16 cellular contexts compared by ENCODE assay signal in the genomic region with DNA sequence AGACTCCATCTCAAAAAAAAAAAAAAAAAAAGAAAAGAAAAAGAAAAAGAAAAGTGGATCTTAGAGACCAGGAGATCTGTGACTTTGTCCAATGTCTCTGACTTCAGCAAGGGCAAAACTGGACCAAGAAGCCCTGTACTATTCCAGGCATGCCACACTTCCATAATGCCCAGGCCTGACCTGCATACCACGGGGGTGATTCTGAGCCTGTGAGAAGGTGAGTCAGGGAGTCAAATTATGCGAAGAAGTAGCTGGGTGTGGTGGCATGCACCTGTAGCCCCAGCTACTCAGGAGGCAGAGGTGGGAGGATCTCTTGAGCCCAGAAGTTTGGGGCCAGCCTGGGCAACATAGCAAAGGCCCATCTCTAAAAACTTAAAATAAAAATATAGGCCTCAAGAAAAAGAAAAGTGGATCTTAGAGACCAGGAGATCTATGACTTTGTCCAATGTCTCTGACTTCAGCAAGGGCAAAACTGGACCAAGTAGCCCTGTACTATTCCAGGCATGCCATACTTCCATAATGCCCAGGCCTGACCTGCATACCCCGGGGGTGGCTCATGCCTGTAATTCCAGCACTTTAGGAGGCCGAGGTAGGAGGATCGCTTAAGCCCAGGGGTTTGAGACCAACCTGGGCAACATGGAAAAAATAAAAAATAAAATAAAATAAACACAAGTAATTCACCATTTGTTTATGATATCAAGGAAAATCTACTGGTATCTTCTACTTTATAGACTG. TPM values are rescaled to one million over a fixed set of nuclear protein-coding genes. Genes with fewer than 3 reads are reported as not detected.
DNase-seq lines count a peak whose midpoint lies in the region; ATAC-seq, FAIRE-seq and TF ChIP-seq lines count a peak whose summit lies in the region.
"Had no signal": no experiment of that assay in that cellular context is flagged by ENCODE, and none has a peak within 500 bp of the region (broad histone marks: within the 10 kb centered on the region; RNA-seq: fewer than 3 reads in every experiment).

No MANE protein-coding gene starts in this region.

- POLR2A ChIA-PET in MCF 10A (lab: Yijun Ruan, JAX) (interaction anchor here (0.5 kb wide), 1 partner anchor 1427 kb away, joined by 3 read pairs; no protein-coding TSS in a partner anchor), GM10248 (lab: Yijun Ruan, JAX) (no interaction called here)

- no peaks in the 10 kb centered on the region for H3K9me3 Mint-ChIP-seq in MCF 10A (ENCODE audit: unreplicated experiment)
- peaks cover 5% of the 10 kb centered on the region for H3K9me3 Mint-ChIP-seq in dendritic cell treated with granulocyte-macrophage colony-stimulating factor and Interleukin-4, amounts not matched to agents 40 ng/mL and 50 ng/mL, for 4 days

- H3K79me2 ChIP-seq in mammary epithelial cell (ENCODE audit: insufficient read depth, low read length) (no peaks in the 10 kb centered on the region), keratinocyte (ENCODE audit: control insufficient read depth, insufficient read depth, low read length) (no peaks in the 10 kb centered on the region)

- dilution Hi-C loops in mammary epithelial cell (cut with HindIII; ENCODE audit: low sequenced_read_pairs) (no loop called here), keratinocyte (cut with MboI; ENCODE audit: extremely low pct_ligation_motif_present, low sequenced_read_pairs) (no loop called here)

- H4K20me1 ChIP-seq in mammary epithelial cell (ENCODE audit: insufficient read depth, low read length), result no peaks in the 10 kb centered on the region
- no peaks in the 10 kb centered on the region for H4K20me1 ChIP-seq in keratinocyte (ENCODE audit: control insufficient read depth, extremely low read depth, insufficient read depth, low read length)
- H4K20me1 ChIP-seq: BLaER1 treated with 17β-estradiol and CSF1 and Interleukin-3, amounts not matched to agents 10 nM and 100 nM had no signal

- no peak for TF ChIP-seq CTCF in mammary epithelial cell (conservative IDR thresholded peaks at IDR 0.05 in 1 of 2, IDR thresholded peaks at IDR 0.05 in 1 of 2; ENCODE audit: extremely low read depth in 1 of 2, insufficient read depth in 1 of 2, low read depth in 1 of 2, low read length in 2 of 2)
- TF ChIP-seq CTCF in MCF 10A (IDR thresholded peaks at IDR 0.05; ENCODE audit: unreplicated experiment), result no peak
- no peak for TF ChIP-seq CTCF in keratinocyte (optimal IDR thresholded peaks at IDR 0.05 in 1 of 3, IDR thresholded peaks at IDR 0.05 in 1 of 3, conservative IDR thresholded peaks at IDR 0.05 in 1 of 3; ENCODE audit: extremely low read depth in 1 of 3, insufficient read depth in 2 of 3, low read length in 3 of 3)
- TF ChIP-seq CTCF in GM10248 (IDR thresholded peaks at IDR 0.05; ENCODE audit: control extremely low read depth, extremely low read depth, low read depth, missing control alignments), result no peak
- no peak for TF ChIP-seq CTCF in kidney (IDR thresholded peaks at IDR 0.05; ENCODE audit: borderline replicate concordance, extremely low read depth, insufficient read depth)

- CTCF ChIA-PET in mammary epithelial cell (lab: Charles Lee; ENCODE audit: low non-redundant PET), result no interaction called here
- CTCF ChIA-PET in MCF 10A (lab: Yijun Ruan, JAX), result interaction anchor here (0.7 to 0.8 kb wide), 2 partner anchors 16 to 61 kb away, joined by 3 read pairs; no protein-coding TSS in a partner anchor
- CTCF ChIA-PET in GM10248 (lab: Yijun Ruan, JAX), result interaction anchor here (1.1 kb wide), 1 partner anchor 10 kb away, joined by 3 read pairs; no protein-coding TSS in a partner anchor

- no peaks in the 10 kb centered on the region for H3K9me3 ChIP-seq in mammary epithelial cell (replicated peaks; ENCODE audit: insufficient read depth, low read length)
- no peaks in the 10 kb centered on the region for H3K9me3 ChIP-seq in keratinocyte (ENCODE audit: control insufficient read depth, low read depth, low read length)
- no peaks in the 10 kb centered on the region for H3K9me3 ChIP-seq in kidney (ENCODE audit: control insufficient read depth in 1 of 2, low read length in 2 of 2)

- 42% methylated on average over 5 of the region's 5 CpGs for WGBS in mammary epithelial cell (ENCODE audit: low coverage, missing lambda C conversion rate)

- FAIRE-seq in keratinocyte (lab: Jason Lieb, UNC) (peak; percentile 13), kidney (lab: Jason Lieb, UNC) (no peak)
- FAIRE-seq: HepG2 had no signal

- no peak for ATAC-seq in GM19023 (IDR thresholded peaks at IDR 0.05; ENCODE audit: unreplicated experiment)
- ATAC-seq: HepG2 had no signal

- no peak overlapping the region for H3K4me2 ChIP-seq in mammary epithelial cell (ENCODE audit: insufficient read depth, low read depth, low read length)
- no peak overlapping the region for H3K4me2 ChIP-seq in keratinocyte (ENCODE audit: control insufficient read depth, extremely low read depth, insufficient read depth, low read depth, low read length)

- intact Hi-C loops in mammary epithelial cell (cut with micrococcal nuclease) (no loop called here), MCF 10A (cut with micrococcal nuclease) (no loop called here), kidney (cut with DNase I) (no loop called here)
- intact Hi-C loops in dendritic cell treated with granulocyte-macrophage colony-stimulating factor and Interleukin-4, amounts not matched to agents 40 ng/mL and 50 ng/mL, for 4 days (cut with micrococcal nuclease), result no loop called here

- no peaks in the 10 kb centered on the region for H3K27me3 Mint-ChIP-seq in MCF 10A (ENCODE audit: insufficient read depth, unreplicated experiment)
- no peaks in the 10 kb centered on the region for H3K27me3 Mint-ChIP-seq in dendritic cell treated with granulocyte-macrophage colony-stimulating factor and Interleukin-4, amounts not matched to agents 40 ng/mL and 50 ng/mL, for 4 days
- H3K27me3 Mint-ChIP-seq: CD4-positive, CD25-positive, alpha-beta regulatory T cell had no signal

- H3K36me3 ChIP-seq in mammary epithelial cell (ENCODE audit: insufficient read depth, low read length), result no peaks in the 10 kb centered on the region
- no peaks in the 10 kb centered on the region for H3K36me3 ChIP-seq in keratinocyte (ENCODE audit: control insufficient read depth in 2 of 2, extremely low read depth in 1 of 2, insufficient read depth in 2 of 2, low read length in 2 of 2)
- no peaks in the 10 kb centered on the region for H3K36me3 ChIP-seq in kidney (ENCODE audit: control insufficient read depth in 1 of 2, insufficient read depth in 2 of 2, low read length in 2 of 2)

- H3K36me3 Mint-ChIP-seq in MCF 10A (ENCODE audit: insufficient read depth, unreplicated experiment), result peaks cover 6% of the 10 kb centered on the region
- H3K36me3 Mint-ChIP-seq in dendritic cell treated with granulocyte-macrophage colony-stimulating factor and Interleukin-4, amounts not matched to agents 40 ng/mL and 50 ng/mL, for 4 days (ENCODE audit: low read depth), result no peaks in the 10 kb centered on the region
- H3K36me3 Mint-ChIP-seq: CD4-positive, CD25-positive, alpha-beta regulatory T cell had no signal

- DNase-seq in mammary epithelial cell (peak; percentile 66), MCF 10A (ENCODE audit: unreplicated experiment) (no peak), keratinocyte (ENCODE audit: low read depth, low spot score) (no peak), GM10248 (ENCODE audit: extremely low spot score) (no peak), kidney (no peak), midbrain (lab: John Stamatoyannopoulos, UW) (no peak)
- DNase-seq: ACHN; CD4-positive, CD25-positive, alpha-beta regulatory T cell; DMS53; GF-D8; GM23248; H7 had no signal

- H3K9me1 ChIP-seq in keratinocyte (ENCODE audit: control insufficient read depth, extremely low read depth, insufficient read depth, low read length), result no peaks in the 10 kb centered on the region

- no peak overlapping the region for H3K27ac ChIP-seq in mammary epithelial cell (ENCODE audit: insufficient read depth, low read depth, low read length)
- H3K27ac ChIP-seq in keratinocyte (ENCODE audit: control insufficient read depth, insufficient read depth, low read length), result no peak overlapping the region
- no peak overlapping the region for H3K27ac ChIP-seq in kidney (ENCODE audit: low read depth in 2 of 2, low read length in 2 of 2)
- H3K27ac ChIP-seq: GM23248 had no signal

- peaks cover 25% of the 10 kb centered on the region for H3K4me1 ChIP-seq in mammary epithelial cell (ENCODE audit: insufficient read depth, low read length)
- peaks cover 33% of the 10 kb centered on the region for H3K4me1 ChIP-seq in keratinocyte (ENCODE audit: control insufficient read depth, extremely low read depth, insufficient read depth, low read length)
- no peaks in the 10 kb centered on the region for H3K4me1 ChIP-seq in kidney (ENCODE audit: control insufficient read depth in 1 of 2, insufficient read depth in 1 of 2, low read depth in 1 of 2, low read length in 2 of 2)

- H3K4me1 Mint-ChIP-seq in MCF 10A (ENCODE audit: insufficient read depth, unreplicated experiment), result peaks cover 21% of the 10 kb centered on the region
- peaks cover 76% of the 10 kb centered on the region for H3K4me1 Mint-ChIP-seq in dendritic cell treated with granulocyte-macrophage colony-stimulating factor and Interleukin-4, amounts not matched to agents 40 ng/mL and 50 ng/mL, for 4 days (ENCODE audit: low read depth)

- in situ Hi-C loops in mammary epithelial cell (cut with MboI; ENCODE audit: low sequenced_read_pairs in 2 of 2), result no loop called here

- H3K27me3 ChIP-seq in mammary epithelial cell (ENCODE audit: insufficient read depth, low read length) (no peaks in the 10 kb centered on the region), keratinocyte (ENCODE audit: control insufficient read depth, extremely low read depth, insufficient read depth, low read length) (no peaks in the 10 kb centered on the region)
- H3K27me3 ChIP-seq: BLaER1 treated with 17β-estradiol and CSF1 and Interleukin-3, amounts not matched to agents 10 nM and 100 nM had no signal

- H3K4me3 ChIP-seq in mammary epithelial cell (replicated peaks in 1 of 3; ENCODE audit: insufficient read depth in 1 of 3, low read depth in 2 of 3, low read length in 3 of 3), result no peak overlapping the region
- no peak overlapping the region for H3K4me3 ChIP-seq in keratinocyte (ENCODE audit: control insufficient read depth in 2 of 3, extremely low read depth in 1 of 3, insufficient read depth in 2 of 3, low read depth in 1 of 3, low read length in 3 of 3)
- no peak overlapping the region for H3K4me3 ChIP-seq in kidney (ENCODE audit: low read length in 2 of 2)
- H3K4me3 ChIP-seq: BLaER1 treated with 17β-estradiol and CSF1 and Interleukin-3, amounts not matched to agents 10 nM and 100 nM; GM23248 had no signal

- no peak overlapping the region for H3K27ac Mint-ChIP-seq in MCF 10A (ENCODE audit: low read depth, unreplicated experiment)
- peak overlapping the region; percentile 73 for H3K27ac Mint-ChIP-seq in dendritic cell treated with granulocyte-macrophage colony-stimulating factor and Interleukin-4, amounts not matched to agents 40 ng/mL and 50 ng/mL, for 4 days

- H3K4me3 Mint-ChIP-seq in MCF 10A (ENCODE audit: unreplicated experiment), result no peak overlapping the region
- H3K4me3 Mint-ChIP-seq in dendritic cell treated with granulocyte-macrophage colony-stimulating factor and Interleukin-4, amounts not matched to agents 40 ng/mL and 50 ng/mL, for 4 days, result no peak overlapping the region
- H3K4me3 Mint-ChIP-seq: CD4-positive, CD25-positive, alpha-beta regulatory T cell had no signal

- no TSS peak for BruUV-seq in mammary epithelial cell (replicated peaks; lab: Mats Ljungman, UMichigan)
- BruUV-seq in MCF 10A (replicated peaks; lab: Mats Ljungman, UMichigan), result no TSS peak

- H3K9ac ChIP-seq in mammary epithelial cell (ENCODE audit: insufficient read depth, low read length) (no peak overlapping the region), keratinocyte (ENCODE audit: control insufficient read depth, extremely low read depth, insufficient read depth, low read length) (no peak overlapping the region), kidney (ENCODE audit: low read length in 2 of 2) (no peak overlapping the region)
- H3K9ac ChIP-seq: BLaER1 treated with 17β-estradiol and CSF1 and Interleukin-3, amounts not matched to agents 10 nM and 100 nM; GM23248 had no signal

- no peak overlapping the region for H2AFZ ChIP-seq in mammary epithelial cell (ENCODE audit: low read depth, low read length)
- no peak overlapping the region for H2AFZ ChIP-seq in keratinocyte (ENCODE audit: control insufficient read depth, low read length)
- H2AFZ ChIP-seq: GM23248 had no signal

RNA-seq across cellular contexts. Expression of gene PUM2, which starts 12.2 kb away (rescaled TPM):
- 10 to 100 TPM; 50.7 to 60.8 TPM for total RNA-seq in mammary epithelial cell
- 28.5 TPM for polyA plus RNA-seq in mammary epithelial cell
- polyA minus RNA-seq in mammary epithelial cell, result 48.0 TPM
- 86.7 and 94.0 TPM in 2 replicates for total RNA-seq in MCF 10A (2022)
- polyA plus RNA-seq in keratinocyte, result 30.1 to 47.5 TPM (median 46.5 TPM) in 3 replicates
- 48.2 TPM for polyA plus RNA-seq in keratinocyte (2011; ENCODE audit: low read depth)
- polyA plus RNA-seq in keratinocyte (2011; cell fraction: cytosol; rRNA removed), result 19.3 and 37.4 TPM in 2 replicates
- 37.6 and 46.9 TPM in 2 replicates for polyA plus RNA-seq in keratinocyte (2011; cell fraction: nucleus; rRNA removed)
- polyA plus RNA-seq in keratinocyte (2012; ENCODE audit: low replicate concordance), result 27.5 and 37.3 TPM in 2 replicates
- polyA minus RNA-seq in keratinocyte, result 60.6 to 185 TPM (median 170 TPM) in 3 replicates
- polyA minus RNA-seq in keratinocyte (2011; cell fraction: cytosol; rRNA and poly(A)+ RNA removed), result 51.0 TPM
- polyA minus RNA-seq in keratinocyte (2011; cell fraction: nucleus; rRNA and poly(A)+ RNA removed), result 68.8 and 121 TPM in 2 replicates
- total RNA-seq in kidney, result 94.3 TPM
- polyA plus RNA-seq in kidney (ENCODE audit: insufficient read depth, low read depth, low replicate concordance), result 22.0 TPM
